ENCODE assay signal across 20 cellular contexts in genomic region chr20:50363479-50363878, GRCh38.
"Had no signal": no experiment of that assay in that cellular context is flagged by ENCODE, and none has a peak within 500 bp of the region (broad histone marks: within the 10 kb centered on the region; RNA-seq: fewer than 3 reads in every experiment).

No MANE protein-coding gene starts in this region.

- H2AFZ ChIP-seq: hepatocyte had no signal

- DNase-seq: cortex of kidney; dorsolateral prefrontal cortex; effector CD8-positive, alpha-beta T cell; foreskin melanocyte; head of caudate nucleus; left ventricle myocardium superior; mesendoderm; naive thymus-derived CD4-positive, alpha-beta T cell; psoas muscle; retina; spleen; stimulated activated CD4-positive, alpha-beta T cell treated with anti-CD3 and anti-CD28 coated beads, Interleukin-15, amount 100 ng/mL, for 24 hours; stimulated activated CD4-positive, alpha-beta T cell treated with anti-CD3 and anti-CD28 coated beads, Interleukin-1b, Interleukin-23, amount 100 ng/mL, for 48 hours; stimulated activated CD4-positive, alpha-beta T cell treated with anti-CD3 and anti-CD28 coated beads, Interleukin-4, amount 100 ng/mL, for 24 hours; tibial artery; upper lobe of right lung had no signal

- H3K79me2 ChIP-seq: hepatocyte had no signal

- H3K9me3 Mint-ChIP-seq: stimulated activated naive CD8-positive, alpha-beta T cell treated with anti-CD3 and anti-CD28 coated beads, Interleukin-15, Interleukin-2, amounts not matched to agents 100 ng/mL and 50 ng/mL, for 24 hours had no signal

- H3K27ac ChIP-seq: dorsolateral prefrontal cortex, hepatocyte, psoas muscle, spleen, tibial artery, upper lobe of right lung had no signal

- H3K27ac Mint-ChIP-seq: naive thymus-derived CD4-positive, alpha-beta T cell; stimulated activated memory B cell treated with anti-CD40 and anti-IgM and Interleukin-4, amounts not matched to agents 10 μg/mL and 1 μg/mL and 100 μg/mL, for 72 hours; stimulated activated naive CD8-positive, alpha-beta T cell treated with anti-CD3 and anti-CD28 coated beads, Interleukin-15, Interleukin-2, amounts not matched to agents 100 ng/mL and 50 ng/mL, for 24 hours had no signal

- H3K36me3 Mint-ChIP-seq: naive thymus-derived CD4-positive, alpha-beta T cell; stimulated activated memory B cell treated with anti-CD40 and anti-IgM and Interleukin-4, amounts not matched to agents 10 μg/mL and 1 μg/mL and 100 μg/mL, for 72 hours had no signal

- H3K9me3 ChIP-seq: psoas muscle, tibial artery, upper lobe of right lung had no signal

- H3K4me1 ChIP-seq: psoas muscle had no signal

- H3K4me1 Mint-ChIP-seq: stimulated activated memory B cell treated with anti-CD40 and anti-IgM and Interleukin-4, amounts not matched to agents 10 μg/mL and 1 μg/mL and 100 μg/mL, for 72 hours had no signal

- H3K4me3 ChIP-seq: dorsolateral prefrontal cortex, hepatocyte, lung, psoas muscle, spleen, tibial artery, upper lobe of right lung had no signal

- H3K4me3 Mint-ChIP-seq: naive thymus-derived CD4-positive, alpha-beta T cell; stimulated activated memory B cell treated with anti-CD40 and anti-IgM and Interleukin-4, amounts not matched to agents 10 μg/mL and 1 μg/mL and 100 μg/mL, for 72 hours; stimulated activated naive CD8-positive, alpha-beta T cell treated with anti-CD3 and anti-CD28 coated beads, Interleukin-15, Interleukin-2, amounts not matched to agents 100 ng/mL and 50 ng/mL, for 24 hours had no signal

- H3K27me3 ChIP-seq: dorsolateral prefrontal cortex, hepatocyte, tibial artery, upper lobe of right lung had no signal

- H3K4me2 ChIP-seq: hepatocyte had no signal

- H3K36me3 ChIP-seq: spleen, tibial artery, upper lobe of right lung had no signal
